8 cellular contexts compared by ENCODE assay signal in the genomic region with DNA sequence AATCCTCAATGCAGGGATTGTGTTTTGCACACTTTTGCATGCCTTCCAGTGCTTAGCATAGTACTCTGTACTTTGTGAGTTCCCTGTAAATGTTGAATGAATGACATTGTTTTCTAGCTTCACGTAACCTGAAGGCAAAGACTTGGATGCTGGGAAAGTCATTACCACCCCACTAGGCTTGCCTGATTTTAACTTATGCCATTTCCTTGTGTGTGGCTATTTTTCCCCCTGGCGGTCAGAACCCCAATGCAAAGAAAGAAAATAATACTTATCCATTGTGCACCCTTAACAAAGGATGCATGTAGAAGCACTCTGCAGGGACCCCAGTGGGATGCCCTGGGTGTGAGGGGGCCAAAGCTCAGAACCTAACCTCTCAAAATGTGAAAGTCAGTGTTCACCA.
A peak's percentile ranks its signal among the peaks of the same experiment; 100 is the strongest.
DNase-seq lines count a peak whose midpoint lies in the region; ATAC-seq, FAIRE-seq and TF ChIP-seq lines count a peak whose summit lies in the region.

No MANE protein-coding gene starts in this region.

- ATAC-seq in memory B cell (ENCODE audit: low read depth): no peak
- ATAC-seq in stimulated activated naive B cell treated with anti-CD40 and anti-IgM and Interleukin-4, amounts not matched to agents 10 μg/mL and 1 μg/mL and 100 μg/mL, for 72 hours (replicated peaks): no peak

- peak overlapping the region; percentile 68; the same call in 1 of the 2 replicates for H3K4me3 ChIP-seq in HUES6 (ENCODE audit: low read depth, low read length)

- H3K4me3 Mint-ChIP-seq in memory B cell: peak overlapping the region; percentile 34
- H3K4me3 Mint-ChIP-seq in stimulated activated naive B cell treated with anti-CD40 and anti-IgM and Interleukin-4, amounts not matched to agents 10 μg/mL and 1 μg/mL and 100 μg/mL, for 72 hours: peak overlapping the region in 1 of 2 donors; percentile 88

- H3K9me3 Mint-ChIP-seq in memory B cell: no peaks in the 10 kb centered on the region
- no peaks in the 10 kb centered on the region for H3K9me3 Mint-ChIP-seq in stimulated activated naive B cell treated with anti-CD40 and anti-IgM and Interleukin-4, amounts not matched to agents 10 μg/mL and 1 μg/mL and 100 μg/mL, for 72 hours

- H3K27ac ChIP-seq in HUES6 (ENCODE audit: low read depth, low read length): no peak overlapping the region

- no peaks in the 10 kb centered on the region for H3K36me3 ChIP-seq in HUES6 (ENCODE audit: control insufficient read depth, insufficient read depth, low read length)

- peaks cover 6% of the 10 kb centered on the region; the same call in 1 of the 2 replicates for H3K4me1 ChIP-seq in HUES6 (ENCODE audit: control insufficient read depth, insufficient read depth, low read length)

- peaks cover 7% of the 10 kb centered on the region for H3K4me1 Mint-ChIP-seq in memory B cell
- peaks cover 13 to 23% of the 10 kb centered on the region in 2 donors for H3K4me1 Mint-ChIP-seq in stimulated activated naive B cell treated with anti-CD40 and anti-IgM and Interleukin-4, amounts not matched to agents 10 μg/mL and 1 μg/mL and 100 μg/mL, for 72 hours

- H3K9ac ChIP-seq in HUES6 (ENCODE audit: low read length): no peak overlapping the region

- FAIRE-seq in H54 (lab: Jason Lieb, UNC): no peak

- no peaks in the 10 kb centered on the region for H3K9me3 ChIP-seq in HUES6 (ENCODE audit: control insufficient read depth, insufficient read depth, low read depth, low read length)

- DNase-seq in COR-L47 (lab: John Stamatoyannopoulos, UW) (peak; percentile 64), amniotic epithelial cell (ENCODE audit: low read depth) (peak; percentile 53), memory B cell (ENCODE audit: low spot score in 2 of 2) (no peak), H54 (ENCODE audit: insufficient read length, low spot score) (no peak), DMS79 treated with DMSO at 0.1 percent for 48 hours (lab: John Stamatoyannopoulos, UW) (no peak)
- DNase-seq in stimulated activated naive B cell treated with anti-CD40 and anti-IgM and Interleukin-4, amounts not matched to agents 10 μg/mL and 1 μg/mL and 100 μg/mL, for 72 hours: no peak
- DNase-seq in activated CD8-positive, alpha-beta memory T cell treated with anti-CD3 and anti-CD28 coated beads, Interleukin-2, amount 50 U/mL, for 48 hours: no peak

- H3K27me3 Mint-ChIP-seq in memory B cell: peaks cover 12% of the 10 kb centered on the region
- peaks cover 36 to 58% of the 10 kb centered on the region in 2 donors for H3K27me3 Mint-ChIP-seq in stimulated activated naive B cell treated with anti-CD40 and anti-IgM and Interleukin-4, amounts not matched to agents 10 μg/mL and 1 μg/mL and 100 μg/mL, for 72 hours

- no peak for TF ChIP-seq POLR2A in H54 (IDR thresholded peaks at IDR 0.05; ENCODE audit: low read depth, low read length)

- no peak overlapping the region for H3K27ac Mint-ChIP-seq in memory B cell
- H3K27ac Mint-ChIP-seq in stimulated activated naive B cell treated with anti-CD40 and anti-IgM and Interleukin-4, amounts not matched to agents 10 μg/mL and 1 μg/mL and 100 μg/mL, for 72 hours: no peak overlapping the region

- H3K27me3 ChIP-seq in HUES6 (ENCODE audit: control insufficient read depth, insufficient read depth, low read length): peaks cover 52% of the 10 kb centered on the region

- no peaks in the 10 kb centered on the region for H3K36me3 Mint-ChIP-seq in memory B cell
- no peaks in the 10 kb centered on the region for H3K36me3 Mint-ChIP-seq in stimulated activated naive B cell treated with anti-CD40 and anti-IgM and Interleukin-4, amounts not matched to agents 10 μg/mL and 1 μg/mL and 100 μg/mL, for 72 hours

Comparison
In these comparisons a context has a peak if more than half of its experiments do, and no peak if none do; other contexts are left out.
1. DNase-seq: peak in COR-L47 (single experiment) and amniotic epithelial cell (single experiment); none in memory B cell (0 of 2), stimulated activated naive B cell treated with anti-CD40 and anti-IgM and Interleukin-4, amounts not matched to agents 10 μg/mL and 1 μg/mL and 100 μg/mL, for 72 hours (single experiment), H54 (single experiment), DMS79 treated with DMSO at 0.1 percent for 48 hours (single experiment) and activated CD8-positive, alpha-beta memory T cell treated with anti-CD3 and anti-CD28 coated beads, Interleukin-2, amount 50 U/mL, for 48 hours (single experiment).